28 cellular contexts compared by ENCODE assay signal in the genomic region with DNA sequence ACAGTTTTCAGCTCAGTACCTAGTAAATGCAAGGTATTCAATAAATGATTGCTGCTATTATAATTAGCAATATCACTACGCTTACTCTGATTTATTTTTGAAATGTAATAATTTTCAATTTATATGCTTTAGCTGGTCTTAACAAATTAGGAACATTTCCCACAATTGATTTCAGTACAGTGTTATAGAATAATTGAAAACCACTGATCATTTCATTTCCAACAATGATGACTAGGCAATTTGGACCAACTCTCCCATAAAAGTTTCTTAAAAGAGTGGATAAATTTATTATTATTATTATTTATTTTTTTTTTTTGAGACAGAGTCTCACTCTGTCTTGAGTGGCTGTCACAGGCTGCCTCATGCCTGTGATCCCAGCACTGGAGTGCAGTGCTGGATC.
"Had no signal": no experiment of that assay in that cellular context is flagged by ENCODE, and none has a peak within 500 bp of the region (broad histone marks: within the 10 kb centered on the region; RNA-seq: fewer than 3 reads in every experiment).

No MANE protein-coding gene starts in this region.

- H3K36me3 ChIP-seq: ascending aorta, SJCRH30 had no signal

- ATAC-seq: activated CD4-positive, alpha-beta T cell treated with anti-CD3 and anti-CD28 coated beads for 36 hours; activated CD4-positive, CD25-positive, alpha-beta regulatory T cell treated with anti-CD3 and anti-CD28 coated beads, Interleukin-2, amount 50 U/mL, for 24 hours; activated CD8-positive, alpha-beta T cell treated with anti-CD3 and anti-CD28 coated beads, Interleukin-2, amount 10 ng/mL, durations not matched to agents 7 days and 5 days; PC-3; WTC11 had no signal

- H3K27ac ChIP-seq: ascending aorta, cardiac muscle cell, SJCRH30, SK-N-MC had no signal

- DNase-seq: activated CD4-positive, alpha-beta T cell treated with anti-CD3 and anti-CD28 coated beads for 36 hours; activated CD4-positive, alpha-beta T cell treated with anti-CD3 and anti-CD28 coated beads, Interleukin-2, amount 10 ng/mL, durations not matched to agents 7 days and 5 days; activated CD4-positive, alpha-beta T cell treated with anti-CD3 and anti-CD28 coated beads, Interleukin-2, amount 50 U/mL, for 48 hours; activated CD8-positive, alpha-beta T cell treated with anti-CD3 and anti-CD28 coated beads, Interleukin-2, amount 10 ng/mL, durations not matched to agents 7 days and 5 days; activated gamma-delta T cell; activated naive CD4-positive, alpha-beta T cell treated with Interleukin-2 at 50 U/mL for 16 hours; activated naive CD8-positive, alpha-beta T cell treated with anti-CD3 and anti-CD28 coated beads, Interleukin-2, amount 10 ng/mL, durations not matched to agents 7 days and 5 days; activated T-cell treated with anti-CD3 and anti-CD28 coated beads, Interleukin-2, amount 50 U/mL, for 24 hours; amygdala; Kasumi-1; MG63; NCI-H1048; NCI-H1105 treated with DMSO at 0.1 percent for 48 hours; NCI-H1436; NCI-H1694; NCI-H2029; NCI-H345; NCI-H526; NCI-H748 treated with DMSO at 0.1 percent for 48 hours; NK-92 treated with Interleukin-12 subunit alpha and Interleukin-12 subunit beta, amount 100 ng/mL, for 24 hours; PC-3; SHP77; SJCRH30 had no signal

- H3K9me3 ChIP-seq: ascending aorta, SJCRH30 had no signal

- H3K4me3 ChIP-seq: ascending aorta, cardiac muscle cell, MG63, SJCRH30, SK-N-MC had no signal

- H3K27me3 ChIP-seq: ascending aorta, cardiac muscle cell, MG63, SJCRH30 had no signal

- H3K4me1 ChIP-seq: ascending aorta had no signal
